8 cellular contexts compared by ENCODE assay signal in genomic region chr12:85029456-85029855, GRCh38. TPM values are rescaled to one million over a fixed set of nuclear protein-coding genes. Genes with fewer than 3 reads are reported as not detected.
DNase-seq lines count a peak whose midpoint lies in the region; ATAC-seq, FAIRE-seq and TF ChIP-seq lines count a peak whose summit lies in the region.

No MANE protein-coding gene starts in this region.

- FAIRE-seq in pancreas (lab: Jason Lieb, UNC): peak; percentile 91

- H3K27ac ChIP-seq in pancreas (no peak overlapping the region), ovary (no peak overlapping the region)

- intact Hi-C loops in pancreas (cut with DNase I): loop anchor here (5.0 to 10.0 kb wide), 2 partner anchors 152 to 165 kb away; no protein-coding TSS in a partner anchor
- intact Hi-C loops in ovary (cut with DNase I): no loop called here

- H3K4me3 ChIP-seq in BE2C (ENCODE audit: low read depth, low read length) (no peak overlapping the region), choroid plexus epithelial cell (ENCODE audit: low read depth, low read length) (no peak overlapping the region), pancreas (no peak overlapping the region), ovary (no peak overlapping the region)

- no peak for TF ChIP-seq POLR2A in ovary (IDR thresholded peaks at IDR 0.05)

- H3K27me3 ChIP-seq in BE2C (no peaks in the 10 kb centered on the region), pancreas (peaks cover 0 to 8% (median 0%) of the 10 kb centered on the region in 4 donors), ovary (no peaks in the 10 kb centered on the region)

- no peaks in the 10 kb centered on the region for H3K36me3 ChIP-seq in BE2C
- no peaks in the 10 kb centered on the region for H3K36me3 ChIP-seq in pancreas
- H3K36me3 ChIP-seq in ovary: no peaks in the 10 kb centered on the region

- TF ChIP-seq EP300 in ovary (IDR thresholded peaks at IDR 0.05): no peak

- H3K4me1 ChIP-seq in BE2C (peaks cover 7% of the 10 kb centered on the region), pancreas (no peaks in the 10 kb centered on the region), ovary (ENCODE audit: insufficient read depth) (no peaks in the 10 kb centered on the region)

- no peaks in the 10 kb centered on the region for H3K9me3 ChIP-seq in BE2C
- no peaks in the 10 kb centered on the region for H3K9me3 ChIP-seq in pancreas
- no peaks in the 10 kb centered on the region for H3K9me3 ChIP-seq in ovary

- ATAC-seq in pancreas: peak; percentile 55 to 60 (median 58)
- ATAC-seq in GM18858 (IDR thresholded peaks at IDR 0.05; ENCODE audit: unreplicated experiment): no peak
- no peak for ATAC-seq in HG03439 (IDR thresholded peaks at IDR 0.05; ENCODE audit: unreplicated experiment)

- DNase-seq in BE2C: no peak
- peak; percentile 16 for DNase-seq in H4 (ENCODE audit: low spot score)
- peak; percentile 51 for DNase-seq in NCI-H460 (ENCODE audit: extremely low read depth, low read depth)
- peak; percentile 60 for DNase-seq in choroid plexus epithelial cell (ENCODE audit: low read depth)
- DNase-seq in pancreas: no peak
- no peak for DNase-seq in ovary

- TF ChIP-seq CTCF in BE2C (IDR thresholded peaks at IDR 0.05; ENCODE audit: low read depth, low read length) (peak; percentile 28; the same call in 1 of the 2 replicates), choroid plexus epithelial cell (conservative IDR thresholded peaks at IDR 0.05; ENCODE audit: low read depth, low read length) (peak; percentile 42), pancreas (IDR thresholded peaks at IDR 0.05) (peak in 3 of 4 donors; percentile 29 to 47 (median 34)), ovary (IDR thresholded peaks at IDR 0.05) (no peak)

RNA-seq across cellular contexts. Expression of gene TSPAN19, which starts 6.6 kb away (rescaled TPM):
- 1.4 TPM for polyA plus RNA-seq in BE2C (2012; ENCODE audit: insufficient read depth, insufficient read length, low read depth)
- not detected in 2 replicates for total RNA-seq in H4 (2014; rRNA removed; shearing (Covaris generic))
- 0.10 TPM in 1 of 2 replicates, not detected in the other for total RNA-seq in NCI-H460 (2014; rRNA removed; shearing (Covaris generic))
- 0.08 TPM in 1 of 2 replicates, not detected in the other for polyA plus RNA-seq in NCI-H460 (2014; cell fraction: nucleus; rRNA removed)
- total RNA-seq in pancreas: under 1 TPM in 2 of 6 donors, not detected in 4; 0.15 to 0.51 TPM
- polyA plus RNA-seq in pancreas: under 1 TPM; 0.38 to 0.57 TPM
- total RNA-seq in ovary: not detected
- polyA plus RNA-seq in ovary: not detected

RNA-seq across cellular contexts. Expression of gene LRRIQ1, which starts 6.7 kb away (rescaled TPM):
- polyA plus RNA-seq in BE2C (2012; ENCODE audit: insufficient read depth, insufficient read length, low read depth): not detected
- total RNA-seq in H4 (2014; rRNA removed; shearing (Covaris generic)): 0.15 and 0.31 TPM in 2 replicates
- total RNA-seq in NCI-H460 (2014; rRNA removed; shearing (Covaris generic)): 0.72 and 2.5 TPM in 2 replicates
- polyA plus RNA-seq in NCI-H460 (2014; cell fraction: nucleus; rRNA removed): 0.64 and 4.1 TPM in 2 replicates
- total RNA-seq in pancreas (under 1 TPM; 0.31 to 0.92 (median 0.64) TPM), ovary (10 to 100 TPM in 1 of 7 donors, 1 to 10 TPM in 3, under 1 TPM in 2, not detected in 1; 0.43 to 18.6 (median 2.0) TPM)
- polyA plus RNA-seq in pancreas (1 to 10 TPM in 1 of 2 donors, under 1 TPM in 1; 0.80 to 2.0 TPM), ovary (under 1 TPM; 0.04 to 0.48 TPM)

Comparison
In these comparisons a context has a peak if more than half of its experiments do, and no peak if none do; other contexts are left out.
1. DNase-seq: peak in H4 (single experiment), NCI-H460 (single experiment) and choroid plexus epithelial cell (single experiment); none in BE2C (single experiment), pancreas (0 of 6) and ovary (0 of 5).
2. CTCF ChIP-seq: peak in BE2C (single experiment), choroid plexus epithelial cell (single experiment) and pancreas (3 of 4); none in ovary (0 of 3).
3. ATAC-seq: peak in pancreas (4 of 4); none in GM18858 (single experiment) and HG03439 (single experiment).
4. intact Hi-C loops: an anchor here in pancreas (5.0 to 10.0 kb wide); none called in ovary.